ENCODE assay signal across 8 cellular contexts in genomic region chr1:87478231-87478630, GRCh38.
DNase-seq lines count a peak whose midpoint lies in the region; ATAC-seq and TF ChIP-seq lines count a peak whose summit lies in the region.

No MANE protein-coding gene starts in this region.

- in situ Hi-C loops in SK-MEL-5 (cut with HindIII; ENCODE audit: low pct_unique_long_range_greater_than_20kb, low sequenced_read_pairs), result no loop called here

- no peak overlapping the region for H3K4me2 ChIP-seq in osteoblast (ENCODE audit: insufficient read depth, low read length)

- H3K27me3 ChIP-seq in H7 (ENCODE audit: control insufficient read depth, insufficient read depth, low read length) (no peaks in the 10 kb centered on the region), cardiac muscle cell (no peaks in the 10 kb centered on the region), osteoblast (ENCODE audit: insufficient read depth, low read length) (no peaks in the 10 kb centered on the region)

- TF ChIP-seq CTCF in cardiac muscle cell (IDR thresholded peaks at IDR 0.05; ENCODE audit: low read depth, low read length), result peak; percentile 19
- peak; percentile 20 for TF ChIP-seq CTCF in osteoblast (IDR thresholded peaks at IDR 0.05; ENCODE audit: extremely low read depth, low read depth, low read length)

- H3K4me1 Mint-ChIP-seq in activated naive CD8-positive, alpha-beta T cell treated with anti-CD3 and anti-CD28 coated beads, Interleukin-2, amount 50 U/mL, for 24 hours, result no peaks in the 10 kb centered on the region

- H3K4me3 ChIP-seq in H7 (ENCODE audit: insufficient read depth, low read depth, low read length), result no peak overlapping the region
- no peak overlapping the region for H3K4me3 ChIP-seq in cardiac muscle cell
- H3K4me3 ChIP-seq in osteoblast (ENCODE audit: insufficient read depth, low read length), result no peak overlapping the region

- H3K36me3 Mint-ChIP-seq in activated naive CD8-positive, alpha-beta T cell treated with anti-CD3 and anti-CD28 coated beads, Interleukin-2, amount 50 U/mL, for 24 hours (ENCODE audit: low read depth), result no peaks in the 10 kb centered on the region

- H3K36me3 ChIP-seq in H7 (replicated peaks; ENCODE audit: control insufficient read depth, insufficient read depth, low read length) (no peaks in the 10 kb centered on the region), cardiac muscle cell (no peaks in the 10 kb centered on the region), osteoblast (ENCODE audit: insufficient read depth, low read length) (no peaks in the 10 kb centered on the region)

- peaks cover 2% of the 10 kb centered on the region for H3K27me3 Mint-ChIP-seq in activated naive CD8-positive, alpha-beta T cell treated with anti-CD3 and anti-CD28 coated beads, Interleukin-2, amount 50 U/mL, for 24 hours

- H3K9me3 ChIP-seq in cardiac muscle cell (ENCODE audit: low read depth), result no peaks in the 10 kb centered on the region
- H3K9me3 ChIP-seq in osteoblast (ENCODE audit: low read depth, low read length), result no peaks in the 10 kb centered on the region

- H4K20me1 ChIP-seq in osteoblast (ENCODE audit: insufficient read depth, low read length), result no peaks in the 10 kb centered on the region

- no peaks in the 10 kb centered on the region for H3K9me3 Mint-ChIP-seq in activated naive CD8-positive, alpha-beta T cell treated with anti-CD3 and anti-CD28 coated beads, Interleukin-2, amount 50 U/mL, for 24 hours

- no peak overlapping the region for H3K27ac ChIP-seq in cardiac muscle cell
- no peak overlapping the region for H3K27ac ChIP-seq in osteoblast (ENCODE audit: low read depth, low read length)

- H3K4me3 Mint-ChIP-seq in activated naive CD8-positive, alpha-beta T cell treated with anti-CD3 and anti-CD28 coated beads, Interleukin-2, amount 50 U/mL, for 24 hours, result no peak overlapping the region

- no peak overlapping the region for H3K27ac Mint-ChIP-seq in activated naive CD8-positive, alpha-beta T cell treated with anti-CD3 and anti-CD28 coated beads, Interleukin-2, amount 50 U/mL, for 24 hours

- H2AFZ ChIP-seq in osteoblast (ENCODE audit: low read length), result peak overlapping the region; percentile 20

- DNase-seq in H7, result peak; percentile 40
- DNase-seq in SK-MEL-5 (ENCODE audit: low read depth, low spot score), result peak; percentile 50
- DNase-seq in cardiac muscle cell (ENCODE audit: low read depth in 1 of 2, low spot score in 1 of 2), result peak; percentile 37 to 41
- DNase-seq in osteoblast (ENCODE audit: insufficient read length, low spot score, missing footprints), result peak; percentile 55
- no peak for DNase-seq in middle frontal gyrus (ENCODE audit: extremely low spot score, low spot score)
- no peak for DNase-seq in NCI-H1436 (lab: John Stamatoyannopoulos, UW)
- no peak for DNase-seq in activated naive CD8-positive, alpha-beta T cell treated with anti-CD3 and anti-CD28 coated beads, Interleukin-2, amount 50 U/mL, for 24 hours

- H3K4me1 ChIP-seq in cardiac muscle cell (ENCODE audit: low read depth) (peaks cover 4% of the 10 kb centered on the region), osteoblast (ENCODE audit: insufficient read depth, low read length) (no peaks in the 10 kb centered on the region)

- H3K79me2 ChIP-seq in osteoblast (ENCODE audit: insufficient read depth, low read length), result no peaks in the 10 kb centered on the region

- no peak for ATAC-seq in HG03460 (IDR thresholded peaks at IDR 0.05; ENCODE audit: unreplicated experiment)
- no peak for ATAC-seq in activated naive CD8-positive, alpha-beta T cell treated with anti-CD3 and anti-CD28 coated beads, Interleukin-2, amount 50 U/mL, for 24 hours

Comparison
In these comparisons a context has a peak if more than half of its experiments do, and no peak if none do; other contexts are left out.
1. DNase-seq: peak in H7 (single experiment), SK-MEL-5 (single experiment), cardiac muscle cell (2 of 2) and osteoblast (single experiment); none in middle frontal gyrus (single experiment), NCI-H1436 (single experiment) and activated naive CD8-positive, alpha-beta T cell treated with anti-CD3 and anti-CD28 coated beads, Interleukin-2, amount 50 U/mL, for 24 hours (single experiment).